In genomic region chr20:9262653-9263194, GRCh38 we compare ENCODE assay signal across 20 cellular contexts.
DNase-seq lines count a peak whose midpoint lies in the region; ATAC-seq and TF ChIP-seq lines count a peak whose summit lies in the region.
"Had no signal": no experiment of that assay in that cellular context is flagged by ENCODE, and none has a peak within 500 bp of the region (broad histone marks: within the 10 kb centered on the region; RNA-seq: fewer than 3 reads in every experiment).

No MANE protein-coding gene starts in this region.

- TF ChIP-seq CTCF in cardiac muscle cell (IDR thresholded peaks at IDR 0.05; ENCODE audit: low read depth, low read length), result no peak
- TF ChIP-seq CTCF in nephron (IDR thresholded peaks at IDR 0.05; ENCODE audit: unreplicated experiment in 3 of 3), result no peak
- no peak for TF ChIP-seq CTCF in uterus (IDR thresholded peaks at IDR 0.05)
- TF ChIP-seq CTCF in Caco-2 (IDR thresholded peaks at IDR 0.05; ENCODE audit: insufficient read depth in 1 of 2, low read depth in 1 of 2, low read length in 1 of 2, severe bottlenecking in 1 of 2, unreplicated experiment in 1 of 2), result no peak

- TF ChIP-seq POLR2A in uterus (IDR thresholded peaks at IDR 0.05), result no peak

- peak; percentile 59 for ATAC-seq in Right ventricle myocardium inferior
- ATAC-seq in activated T-helper 17 cell treated with anti-CD3 and anti-CD28 coated beads, Interleukin-2, amount 50 U/mL, for 72 hours (replicated peaks), result no peak
- no peak for ATAC-seq in T-helper 17 cell
- ATAC-seq: activated CD8-positive, alpha-beta T cell treated with anti-CD3 and anti-CD28 coated beads for 36 hours; naive thymus-derived CD8-positive, alpha-beta T cell had no signal

- H3K4me1 Mint-ChIP-seq in nephron (peaks cover 15% of the 10 kb centered on the region), Caco-2 (ENCODE audit: low read depth, unreplicated experiment) (no peaks in the 10 kb centered on the region), T-helper 17 cell (no peaks in the 10 kb centered on the region)
- no peaks in the 10 kb centered on the region for H3K4me1 Mint-ChIP-seq in activated T-helper 17 cell treated with anti-CD3 and anti-CD28 coated beads, Interleukin-2, amount 50 U/mL, for 72 hours
- H3K4me1 Mint-ChIP-seq: CD4-positive, CD25-positive, alpha-beta regulatory T cell; naive thymus-derived CD8-positive, alpha-beta T cell had no signal

- peaks cover 18% of the 10 kb centered on the region for H3K4me1 ChIP-seq in cardiac muscle cell (ENCODE audit: low read depth)
- no peaks in the 10 kb centered on the region for H3K4me1 ChIP-seq in uterus
- no peaks in the 10 kb centered on the region for H3K4me1 ChIP-seq in Caco-2

- intact Hi-C loops in Right ventricle myocardium inferior (cut with DNase I) (no loop called here), cardiac septum (cut with DNase I) (loop anchor here (10.0 kb wide), 1 partner anchor 82 kb away; no protein-coding TSS in a partner anchor), uterus (cut with DNase I; ENCODE audit: low total_unique reads) (no loop called here), Caco-2 (cut with micrococcal nuclease; ENCODE audit: unreplicated experiment) (no loop called here)

- POLR2A ChIA-PET in Caco-2 (lab: Charles Lee), result no interaction called here

- H3K27me3 ChIP-seq in cardiac muscle cell (no peaks in the 10 kb centered on the region), uterus (no peaks in the 10 kb centered on the region), Caco-2 (replicated peaks; ENCODE audit: control insufficient read depth, insufficient read depth, low read length) (no peaks in the 10 kb centered on the region)
- H3K27me3 ChIP-seq: tibial artery had no signal

- CTCF ChIA-PET in Caco-2 (lab: Charles Lee), result no interaction called here

- H3K27ac ChIP-seq in cardiac muscle cell, result peak overlapping the region; percentile 89
- H3K27ac ChIP-seq in uterus, result peak overlapping the region; percentile 6 to 28
- H3K27ac ChIP-seq: 22Rv1, PC-9, tibial artery had no signal

- H3K27ac Mint-ChIP-seq in nephron (peak overlapping the region; percentile 13 to 68 (median 44)), Caco-2 (ENCODE audit: unreplicated experiment) (no peak overlapping the region), T-helper 17 cell (no peak overlapping the region)
- no peak overlapping the region for H3K27ac Mint-ChIP-seq in activated T-helper 17 cell treated with anti-CD3 and anti-CD28 coated beads, Interleukin-2, amount 50 U/mL, for 72 hours
- H3K27ac Mint-ChIP-seq: activated CD8-positive, alpha-beta T cell treated with anti-CD3 and anti-CD28 coated beads for 36 hours; CD4-positive, CD25-positive, alpha-beta regulatory T cell; naive thymus-derived CD8-positive, alpha-beta T cell had no signal

- H3K27me3 Mint-ChIP-seq in nephron (ENCODE audit: low read depth) (no peaks in the 10 kb centered on the region), Caco-2 (ENCODE audit: insufficient read depth, unreplicated experiment) (peaks cover 6% of the 10 kb centered on the region), T-helper 17 cell (no peaks in the 10 kb centered on the region)
- H3K27me3 Mint-ChIP-seq in activated T-helper 17 cell treated with anti-CD3 and anti-CD28 coated beads, Interleukin-2, amount 50 U/mL, for 72 hours, result no peaks in the 10 kb centered on the region
- H3K27me3 Mint-ChIP-seq: activated CD8-positive, alpha-beta T cell treated with anti-CD3 and anti-CD28 coated beads for 36 hours; CD4-positive, CD25-positive, alpha-beta regulatory T cell had no signal

- H3K4me3 Mint-ChIP-seq in nephron (peak overlapping the region in 2 of 3 experiments; percentile 16 to 45), Caco-2 (ENCODE audit: unreplicated experiment) (no peak overlapping the region), T-helper 17 cell (no peak overlapping the region)
- no peak overlapping the region for H3K4me3 Mint-ChIP-seq in activated T-helper 17 cell treated with anti-CD3 and anti-CD28 coated beads, Interleukin-2, amount 50 U/mL, for 72 hours
- H3K4me3 Mint-ChIP-seq: activated CD8-positive, alpha-beta T cell treated with anti-CD3 and anti-CD28 coated beads for 36 hours; CD4-positive, CD25-positive, alpha-beta regulatory T cell; naive thymus-derived CD8-positive, alpha-beta T cell had no signal

- no peaks in the 10 kb centered on the region for H3K9me3 Mint-ChIP-seq in nephron
- no peaks in the 10 kb centered on the region for H3K9me3 Mint-ChIP-seq in Caco-2 (ENCODE audit: unreplicated experiment)
- peaks cover 6% of the 10 kb centered on the region for H3K9me3 Mint-ChIP-seq in activated T-helper 17 cell treated with anti-CD3 and anti-CD28 coated beads, Interleukin-2, amount 50 U/mL, for 72 hours
- H3K9me3 Mint-ChIP-seq: activated CD8-positive, alpha-beta T cell treated with anti-CD3 and anti-CD28 coated beads for 36 hours had no signal

- no peaks in the 10 kb centered on the region for H3K9me3 ChIP-seq in cardiac muscle cell (ENCODE audit: low read depth)
- no peaks in the 10 kb centered on the region for H3K9me3 ChIP-seq in uterus
- no peaks in the 10 kb centered on the region for H3K9me3 ChIP-seq in Caco-2
- no peaks in the 10 kb centered on the region for H3K9me3 ChIP-seq in T-helper 17 cell (ENCODE audit: control insufficient read depth, low read length, poor library complexity, severe bottlenecking)
- H3K9me3 ChIP-seq: tibial artery had no signal

- DNase-seq in Right ventricle myocardium inferior (ENCODE audit: missing footprints) (no peak), cardiac septum (ENCODE audit: low spot score) (no peak), cardiac muscle cell (ENCODE audit: low read depth in 1 of 2, low spot score in 1 of 2) (peak; percentile 30 to 65), uterus (no peak), Caco-2 (no peak), T-helper 17 cell (no peak)
- DNase-seq: activated CD8-positive, alpha-beta T cell treated with anti-CD3 and anti-CD28 coated beads for 36 hours; CD4-positive, CD25-positive, alpha-beta regulatory T cell; DMS79 treated with DMSO at 0.1 percent for 48 hours; erythroblast; H7; naive thymus-derived CD8-positive, alpha-beta T cell; NCI-H1694; NCI-H526; PC-9; stimulated activated CD4-positive, alpha-beta T cell treated with anti-CD3 and anti-CD28 coated beads, Interleukin-4, amount 100 ng/mL, for 4 hours; tibial artery had no signal

- H3K4me3 ChIP-seq in cardiac muscle cell (no peak overlapping the region), uterus (no peak overlapping the region), Caco-2 (ENCODE audit: low read depth, low read length) (no peak overlapping the region)
- H3K4me3 ChIP-seq: PC-9 had no signal

- BruUV-seq in Caco-2 (replicated peaks; lab: Mats Ljungman, UMichigan), result no TSS peak

- no peaks in the 10 kb centered on the region for H3K36me3 Mint-ChIP-seq in nephron (ENCODE audit: low read depth)
- no peaks in the 10 kb centered on the region for H3K36me3 Mint-ChIP-seq in Caco-2 (ENCODE audit: insufficient read depth, unreplicated experiment)
- H3K36me3 Mint-ChIP-seq in activated T-helper 17 cell treated with anti-CD3 and anti-CD28 coated beads, Interleukin-2, amount 50 U/mL, for 72 hours (ENCODE audit: low read depth), result no peaks in the 10 kb centered on the region
- no peaks in the 10 kb centered on the region for H3K36me3 Mint-ChIP-seq in T-helper 17 cell (ENCODE audit: low read depth)
- H3K36me3 Mint-ChIP-seq: CD4-positive, CD25-positive, alpha-beta regulatory T cell; naive thymus-derived CD8-positive, alpha-beta T cell had no signal

- H3K36me3 ChIP-seq in cardiac muscle cell, result no peaks in the 10 kb centered on the region
- H3K36me3 ChIP-seq in uterus, result no peaks in the 10 kb centered on the region
- H3K36me3 ChIP-seq in Caco-2 (ENCODE audit: control insufficient read depth, insufficient read depth, low read length), result no peaks in the 10 kb centered on the region
- H3K36me3 ChIP-seq: tibial artery had no signal

Comparison
In these comparisons a context has a peak if more than half of its experiments do, and no peak if none do; other contexts are left out.
1. DNase-seq: peak in cardiac muscle cell (2 of 2); none in Right ventricle myocardium inferior (single experiment), cardiac septum (single experiment), uterus (0 of 2), Caco-2 (0 of 2) and T-helper 17 cell (0 of 3).
2. H3K27ac Mint-ChIP-seq: peak in nephron (3 of 3); none in Caco-2 (single experiment), activated T-helper 17 cell treated with anti-CD3 and anti-CD28 coated beads, Interleukin-2, amount 50 U/mL, for 72 hours (single experiment) and T-helper 17 cell (single experiment).
3. H3K4me3 Mint-ChIP-seq: peak in nephron (2 of 3); none in Caco-2 (single experiment), activated T-helper 17 cell treated with anti-CD3 and anti-CD28 coated beads, Interleukin-2, amount 50 U/mL, for 72 hours (single experiment) and T-helper 17 cell (single experiment).